37 cellular contexts compared by ENCODE assay signal in genomic region chr7:27812706-27813105, GRCh38.
"Had no signal": no experiment of that assay in that cellular context is flagged by ENCODE, and none has a peak within 500 bp of the region (broad histone marks: within the 10 kb centered on the region; RNA-seq: fewer than 3 reads in every experiment).

No MANE protein-coding gene starts in this region.

- H3K27ac Mint-ChIP-seq: activated CD4-positive, alpha-beta memory T cell treated with anti-CD3 and anti-CD28 coated beads, Interleukin-2, amount 10 ng/mL, durations not matched to agents 7 days and 5 days; activated CD4-positive, alpha-beta T cell treated with anti-CD3 and anti-CD28 coated beads for 36 hours; activated CD4-positive, alpha-beta T cell treated with anti-CD3 and anti-CD28 coated beads, Interleukin-2, amount 10 ng/mL, durations not matched to agents 7 days and 5 days; activated CD8-positive, alpha-beta memory T cell treated with anti-CD3 and anti-CD28 coated beads, Interleukin-2, amount 10 ng/mL, durations not matched to agents 7 days and 5 days; activated CD8-positive, alpha-beta T cell treated with anti-CD3 and anti-CD28 coated beads, Interleukin-2, amount 10 ng/mL, durations not matched to agents 7 days and 5 days; activated naive CD4-positive, alpha-beta T cell treated with anti-CD3 and anti-CD28 coated beads, Interleukin-2, amount 10 ng/mL, durations not matched to agents 7 days and 5 days; activated naive CD4-positive, alpha-beta T cell treated with anti-CD3 and anti-CD28 coated beads, Interleukin-2, amount 50 U/mL, for 24 hours; activated naive CD8-positive, alpha-beta T cell; activated naive CD8-positive, alpha-beta T cell treated with anti-CD3 and anti-CD28 coated beads, Interleukin-2, amount 10 ng/mL, durations not matched to agents 7 days and 5 days; activated naive CD8-positive, alpha-beta T cell treated with anti-CD3 and anti-CD28 coated beads, Interleukin-2, amount 50 U/mL, for 24 hours; activated T-helper 2 cell treated with anti-CD3 and anti-CD28 coated beads, Interferon-gamma antibody, Interleukin-2, Interleukin-4, amounts not matched to agents 10 μg/mL and 5 μg/mL and 100 μg/mL, durations not matched to agents 14 hours and 24 hours and 36 hours; brain; T-helper 1 cell treated with Interleukin-12 subunit alpha and Interleukin-12 subunit beta and Interleukin-4 antibody, amounts not matched to agents 30 μg/mL and 1 μg/mL, for 36 hours; T-helper 2 cell treated with Interferon-gamma antibody and Interleukin-4, amounts not matched to agents 5 μg/mL and 100 μg/mL, for 36 hours; WTC11 had no signal

- H3K4me3 ChIP-seq: ascending aorta, cardiac muscle cell had no signal

- ATAC-seq: activated CD4-positive, alpha-beta T cell treated with anti-CD3 and anti-CD28 coated beads for 36 hours; activated CD4-positive, CD25-positive, alpha-beta regulatory T cell treated with anti-CD3 and anti-CD28 coated beads, Interleukin-2, amount 50 U/mL, for 24 hours; activated CD8-positive, alpha-beta memory T cell treated with anti-CD3 and anti-CD28 coated beads, Interleukin-2, amount 10 ng/mL, durations not matched to agents 7 days and 5 days; activated CD8-positive, alpha-beta T cell treated with anti-CD3 and anti-CD28 coated beads, Interleukin-2, amount 10 ng/mL, durations not matched to agents 7 days and 5 days; activated naive CD8-positive, alpha-beta T cell treated with anti-CD3 and anti-CD28 coated beads, Interleukin-2, amount 50 U/mL, for 24 hours; activated T-cell treated with anti-CD3 and anti-CD28 coated beads, Interleukin-2, amount 50 U/mL, for 4 hours; WTC11 had no signal

- H3K27me3 ChIP-seq: ascending aorta, cardiac muscle cell had no signal

- H3K4me1 Mint-ChIP-seq: activated CD4-positive, alpha-beta memory T cell treated with anti-CD3 and anti-CD28 coated beads, Interleukin-2, amount 10 ng/mL, durations not matched to agents 7 days and 5 days; activated CD4-positive, alpha-beta T cell treated with anti-CD3 and anti-CD28 coated beads, Interleukin-2, amount 10 ng/mL, durations not matched to agents 7 days and 5 days; activated CD8-positive, alpha-beta memory T cell treated with anti-CD3 and anti-CD28 coated beads, Interleukin-2, amount 10 ng/mL, durations not matched to agents 7 days and 5 days; activated naive CD4-positive, alpha-beta T cell treated with anti-CD3 and anti-CD28 coated beads, Interleukin-2, amount 10 ng/mL, durations not matched to agents 7 days and 5 days; WTC11 had no signal

- H3K27me3 Mint-ChIP-seq: activated CD4-positive, alpha-beta memory T cell treated with anti-CD3 and anti-CD28 coated beads, Interleukin-2, amount 10 ng/mL, durations not matched to agents 7 days and 5 days; activated CD4-positive, alpha-beta T cell treated with anti-CD3 and anti-CD28 coated beads for 36 hours; activated CD4-positive, alpha-beta T cell treated with anti-CD3 and anti-CD28 coated beads, Interleukin-2, amount 10 ng/mL, durations not matched to agents 7 days and 5 days; activated CD8-positive, alpha-beta memory T cell treated with anti-CD3 and anti-CD28 coated beads, Interleukin-2, amount 10 ng/mL, durations not matched to agents 7 days and 5 days; activated naive CD4-positive, alpha-beta T cell treated with anti-CD3 and anti-CD28 coated beads, Interleukin-2, amount 10 ng/mL, durations not matched to agents 7 days and 5 days; activated naive CD4-positive, alpha-beta T cell treated with anti-CD3 and anti-CD28 coated beads, Interleukin-2, amount 50 U/mL, for 24 hours; activated naive CD8-positive, alpha-beta T cell; activated naive CD8-positive, alpha-beta T cell treated with anti-CD3 and anti-CD28 coated beads, Interleukin-2, amount 10 ng/mL, durations not matched to agents 7 days and 5 days; activated naive CD8-positive, alpha-beta T cell treated with anti-CD3 and anti-CD28 coated beads, Interleukin-2, amount 50 U/mL, for 24 hours; brain had no signal

- DNase-seq: activated CD4-positive, alpha-beta memory T cell treated with anti-CD3 and anti-CD28 coated beads, Interleukin-2, amount 10 ng/mL, durations not matched to agents 7 days and 5 days; activated CD4-positive, alpha-beta T cell treated with anti-CD3 and anti-CD28 coated beads for 1 hour; activated CD4-positive, alpha-beta T cell treated with anti-CD3 and anti-CD28 coated beads for 36 hours; activated CD4-positive, alpha-beta T cell treated with anti-CD3 and anti-CD28 coated beads for 48 hours; activated CD4-positive, alpha-beta T cell treated with anti-CD3 and anti-CD28 coated beads, Interleukin-2, amount 10 ng/mL, durations not matched to agents 7 days and 5 days; activated CD4-positive, alpha-beta T cell treated with anti-CD3 and anti-CD28 coated beads, Interleukin-2, amount 50 U/mL, for 48 hours; activated CD4-positive, CD25-positive, alpha-beta regulatory T cell; activated CD8-positive, alpha-beta memory T cell treated with anti-CD3 and anti-CD28 coated beads for 24 hours; activated CD8-positive, alpha-beta memory T cell treated with anti-CD3 and anti-CD28 coated beads, Interleukin-2, amount 10 ng/mL, durations not matched to agents 7 days and 5 days; activated CD8-positive, alpha-beta memory T cell treated with anti-CD3 and anti-CD28 coated beads, Interleukin-2, amount 50 U/mL, for 48 hours; activated CD8-positive, alpha-beta T cell treated with anti-CD3 and anti-CD28 coated beads, Interleukin-2, amount 10 ng/mL, durations not matched to agents 7 days and 5 days; activated effector memory CD4-positive, alpha-beta T cell treated with Interleukin-2 at 50 U/mL for 16 hours; activated gamma-delta T cell; activated naive CD4-positive, alpha-beta T cell treated with anti-CD3 and anti-CD28 coated beads, Interleukin-2, amount 10 ng/mL, durations not matched to agents 7 days and 5 days; activated naive CD4-positive, alpha-beta T cell treated with Interleukin-2 at 50 U/mL for 16 hours; activated naive CD8-positive, alpha-beta T cell treated with anti-CD3 and anti-CD28 coated beads, Interleukin-2, amount 10 ng/mL, durations not matched to agents 7 days and 5 days; activated naive CD8-positive, alpha-beta T cell treated with anti-CD3 and anti-CD28 coated beads, Interleukin-2, amount 50 U/mL, for 24 hours; activated T-cell treated with anti-CD3 and anti-CD28 coated beads, Interleukin-2, amount 50 U/mL, for 4 hours; amygdala; anterior cingulate cortex; caudate nucleus; T-helper 1 cell; T-helper 2 cell; T-helper 9 cell; WERI-Rb-1 had no signal

- H3K27ac ChIP-seq: cardiac muscle cell, WERI-Rb-1 had no signal

- H3K9me3 Mint-ChIP-seq: activated CD4-positive, alpha-beta memory T cell treated with anti-CD3 and anti-CD28 coated beads, Interleukin-2, amount 10 ng/mL, durations not matched to agents 7 days and 5 days; activated CD4-positive, alpha-beta T cell treated with anti-CD3 and anti-CD28 coated beads, Interleukin-2, amount 10 ng/mL, durations not matched to agents 7 days and 5 days; activated naive CD4-positive, alpha-beta T cell treated with anti-CD3 and anti-CD28 coated beads, Interleukin-2, amount 10 ng/mL, durations not matched to agents 7 days and 5 days; activated naive CD4-positive, alpha-beta T cell treated with anti-CD3 and anti-CD28 coated beads, Interleukin-2, amount 50 U/mL, for 24 hours; activated naive CD8-positive, alpha-beta T cell treated with anti-CD3 and anti-CD28 coated beads, Interleukin-2, amount 10 ng/mL, durations not matched to agents 7 days and 5 days; activated naive CD8-positive, alpha-beta T cell treated with anti-CD3 and anti-CD28 coated beads, Interleukin-2, amount 50 U/mL, for 24 hours; activated T-cell treated with anti-CD3 and anti-CD28 coated beads, Interleukin-2, amount 50 U/mL, for 4 hours; activated T-helper 2 cell treated with anti-CD3 and anti-CD28 coated beads, Interferon-gamma antibody, Interleukin-2, Interleukin-4, amounts not matched to agents 10 μg/mL and 5 μg/mL and 100 μg/mL, durations not matched to agents 14 hours and 24 hours and 36 hours; T-helper 1 cell treated with Interleukin-12 subunit alpha and Interleukin-12 subunit beta and Interleukin-4 antibody, amounts not matched to agents 30 μg/mL and 1 μg/mL, for 36 hours; T-helper 2 cell treated with Interferon-gamma antibody and Interleukin-4, amounts not matched to agents 5 μg/mL and 100 μg/mL, for 36 hours; WTC11 had no signal

- H3K36me3 ChIP-seq: WERI-Rb-1 had no signal

- H3K9me3 ChIP-seq: ascending aorta had no signal

- FAIRE-seq: bronchial epithelial cell, colon had no signal

- H3K4me3 Mint-ChIP-seq: activated CD4-positive, alpha-beta memory T cell treated with anti-CD3 and anti-CD28 coated beads, Interleukin-2, amount 10 ng/mL, durations not matched to agents 7 days and 5 days; activated CD4-positive, alpha-beta T cell treated with anti-CD3 and anti-CD28 coated beads for 36 hours; activated CD4-positive, alpha-beta T cell treated with anti-CD3 and anti-CD28 coated beads, Interleukin-2, amount 10 ng/mL, durations not matched to agents 7 days and 5 days; activated CD8-positive, alpha-beta memory T cell treated with anti-CD3 and anti-CD28 coated beads, Interleukin-2, amount 10 ng/mL, durations not matched to agents 7 days and 5 days; activated CD8-positive, alpha-beta T cell treated with anti-CD3 and anti-CD28 coated beads, Interleukin-2, amount 10 ng/mL, durations not matched to agents 7 days and 5 days; activated naive CD4-positive, alpha-beta T cell treated with anti-CD3 and anti-CD28 coated beads, Interleukin-2, amount 10 ng/mL, durations not matched to agents 7 days and 5 days; activated naive CD4-positive, alpha-beta T cell treated with anti-CD3 and anti-CD28 coated beads, Interleukin-2, amount 50 U/mL, for 24 hours; activated naive CD8-positive, alpha-beta T cell; activated naive CD8-positive, alpha-beta T cell treated with anti-CD3 and anti-CD28 coated beads, Interleukin-2, amount 10 ng/mL, durations not matched to agents 7 days and 5 days; activated naive CD8-positive, alpha-beta T cell treated with anti-CD3 and anti-CD28 coated beads, Interleukin-2, amount 50 U/mL, for 24 hours; activated T-cell treated with anti-CD3 and anti-CD28 coated beads, Interleukin-2, amount 50 U/mL, for 4 hours; brain; T-helper 1 cell treated with Interleukin-12 subunit alpha and Interleukin-12 subunit beta and Interleukin-4 antibody, amounts not matched to agents 30 μg/mL and 1 μg/mL, for 36 hours; T-helper 2 cell treated with Interferon-gamma antibody and Interleukin-4, amounts not matched to agents 5 μg/mL and 100 μg/mL, for 36 hours; WTC11 had no signal
